Comparison of ENCODE assay signal across 14 cellular contexts in the genomic region with DNA sequence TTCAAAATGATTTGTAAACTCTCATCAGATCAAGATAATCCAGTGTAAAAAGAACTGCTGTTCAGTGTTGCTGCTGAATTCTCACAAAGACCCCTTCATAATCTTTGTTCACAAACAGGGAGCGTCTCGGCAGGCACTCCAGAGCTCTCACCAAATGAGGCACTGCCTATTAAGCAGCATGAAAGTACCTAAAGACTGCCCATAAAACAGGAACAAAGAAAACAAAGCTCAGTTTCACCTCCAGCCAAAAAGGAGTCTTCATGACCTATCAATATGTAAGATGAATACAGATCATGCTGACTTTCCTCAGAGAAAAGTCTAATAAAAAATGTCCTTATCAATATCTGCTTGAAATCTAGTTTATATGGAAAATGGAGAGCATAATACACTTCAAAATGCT. TPM values are rescaled to one million over a fixed set of nuclear protein-coding genes. Genes with fewer than 3 reads are reported as not detected.
DNase-seq lines count a peak whose midpoint lies in the region; ATAC-seq and TF ChIP-seq lines count a peak whose summit lies in the region.
"Had no signal": no experiment of that assay in that cellular context is flagged by ENCODE, and none has a peak within 500 bp of the region (broad histone marks: within the 10 kb centered on the region; RNA-seq: fewer than 3 reads in every experiment).

No MANE protein-coding gene starts in this region.

- H3K9me3 ChIP-seq in ectodermal cell (ENCODE audit: control insufficient read depth, low read length) (no peaks in the 10 kb centered on the region), aorta (ENCODE audit: control insufficient read depth, low read length) (no peaks in the 10 kb centered on the region), esophagus muscularis mucosa (no peaks in the 10 kb centered on the region)

- H3K4me1 ChIP-seq in ectodermal cell (ENCODE audit: control insufficient read depth, insufficient read depth, low read length) (no peaks in the 10 kb centered on the region), aorta (ENCODE audit: control insufficient read depth in 1 of 2, insufficient read depth in 2 of 2, low read length in 2 of 2) (no peaks in the 10 kb centered on the region), esophagus muscularis mucosa (no peaks in the 10 kb centered on the region)

- no peak for TF ChIP-seq CTCF in esophagus muscularis mucosa (IDR thresholded peaks at IDR 0.05)

- no peaks in the 10 kb centered on the region for H3K27me3 ChIP-seq in ectodermal cell (ENCODE audit: control insufficient read depth, insufficient read depth, low read length, poor library complexity, severe bottlenecking)
- H3K27me3 ChIP-seq in aorta (ENCODE audit: control insufficient read depth in 1 of 2, insufficient read depth in 2 of 2, low read length in 1 of 2): no peaks in the 10 kb centered on the region
- H3K27me3 ChIP-seq in esophagus muscularis mucosa: no peaks in the 10 kb centered on the region

- intact Hi-C loops in aorta (cut with DNase I) (no loop called here), esophagus muscularis mucosa (cut with DNase I) (no loop called here)

- TF ChIP-seq EP300 in esophagus muscularis mucosa (IDR thresholded peaks at IDR 0.05): no peak

- DNase-seq in aorta (no peak), esophagus muscularis mucosa (ENCODE audit: extremely low spot score) (no peak), cerebellar cortex (ENCODE audit: low spot score) (no peak)
- DNase-seq: activated CD8-positive, alpha-beta memory T cell treated with anti-CD3 and anti-CD28 coated beads, Interleukin-2, amount 10 ng/mL, durations not matched to agents 7 days and 5 days; amygdala; COR-L47; NCI-H1417 treated with DMSO at 0.1 percent for 48 hours; right cardiac atrium; T-helper 17 cell had no signal

- TF ChIP-seq POLR2A in esophagus muscularis mucosa (IDR thresholded peaks at IDR 0.05; ENCODE audit: low read depth): no peak

- H3K27ac ChIP-seq in ectodermal cell (ENCODE audit: insufficient read depth, low read depth, low read length, poor library complexity, severe bottlenecking): peak overlapping the region; percentile 8
- H3K27ac ChIP-seq in aorta (ENCODE audit: low read depth in 1 of 2, low read length in 2 of 2): no peak overlapping the region
- H3K27ac ChIP-seq in esophagus muscularis mucosa (replicated peaks in 1 of 4): no peak overlapping the region

- no peak overlapping the region for H3K4me3 ChIP-seq in ectodermal cell (ENCODE audit: insufficient read depth, low read depth, low read length)
- no peak overlapping the region for H3K4me3 ChIP-seq in aorta (ENCODE audit: low read length in 2 of 2)
- H3K4me3 ChIP-seq in esophagus muscularis mucosa: no peak overlapping the region

- ATAC-seq in GM18867 (IDR thresholded peaks at IDR 0.05; ENCODE audit: unreplicated experiment): peak; percentile 98
- peak; percentile 77 for ATAC-seq in GM21786 (IDR thresholded peaks at IDR 0.05; ENCODE audit: unreplicated experiment)
- ATAC-seq in HG03280 (IDR thresholded peaks at IDR 0.05; ENCODE audit: unreplicated experiment): peak; percentile 45
- no peak for ATAC-seq in aorta (ENCODE audit: low FRiP score)
- no peak for ATAC-seq in GM19328 (IDR thresholded peaks at IDR 0.05; ENCODE audit: unreplicated experiment)
- ATAC-seq: activated CD8-positive, alpha-beta memory T cell treated with anti-CD3 and anti-CD28 coated beads, Interleukin-2, amount 10 ng/mL, durations not matched to agents 7 days and 5 days; right cardiac atrium; T-helper 17 cell had no signal

- 58 to 71% methylated on average over 2 of the region's 2 CpGs for WGBS in ectodermal cell, 2 experiments
- WGBS in aorta, 2 donors: 80 to 81% methylated on average over 2 of the region's 2 CpGs
- 81% methylated on average over 2 of the region's 2 CpGs for WGBS in esophagus muscularis mucosa

- H3K36me3 ChIP-seq in ectodermal cell (ENCODE audit: control insufficient read depth, insufficient read depth, low read length): no peaks in the 10 kb centered on the region
- H3K36me3 ChIP-seq in aorta (ENCODE audit: control insufficient read depth in 1 of 2, insufficient read depth in 2 of 2, low read length in 1 of 2): peaks cover 0 to 2% of the 10 kb centered on the region in 2 donors
- peaks cover 0 to 11% (median 0%) of the 10 kb centered on the region in 4 donors for H3K36me3 ChIP-seq in esophagus muscularis mucosa

RNA-seq across cellular contexts. Expression of a gene that starts 41.8 kb away (rescaled TPM):
- 8.1 TPM for polyA plus RNA-seq in ectodermal cell (2013, experiment 1 of 4)
- 7.1 TPM for polyA plus RNA-seq in ectodermal cell (2013, experiment 2 of 4)
- 5.4 TPM for polyA plus RNA-seq in ectodermal cell (2013, experiment 3 of 4)
- polyA plus RNA-seq in ectodermal cell (2013, experiment 4 of 4): 6.0 TPM
- total RNA-seq in aorta (1 to 10 TPM; 1.4 to 3.6 TPM), esophagus muscularis mucosa (1 to 10 TPM in 2 of 4 donors, under 1 TPM in 2; 0.83 to 2.0 (median 0.93) TPM)
- under 1 TPM; 0.63 to 0.77 TPM for polyA plus RNA-seq in aorta

Comparison
In these comparisons a context has a peak if more than half of its experiments do, and no peak if none do; other contexts are left out.
1. ATAC-seq: peak in GM18867 (single experiment), GM21786 (single experiment) and HG03280 (single experiment); none in aorta (single experiment) and GM19328 (single experiment).